9 cellular contexts compared by ENCODE assay signal in the genomic region with DNA sequence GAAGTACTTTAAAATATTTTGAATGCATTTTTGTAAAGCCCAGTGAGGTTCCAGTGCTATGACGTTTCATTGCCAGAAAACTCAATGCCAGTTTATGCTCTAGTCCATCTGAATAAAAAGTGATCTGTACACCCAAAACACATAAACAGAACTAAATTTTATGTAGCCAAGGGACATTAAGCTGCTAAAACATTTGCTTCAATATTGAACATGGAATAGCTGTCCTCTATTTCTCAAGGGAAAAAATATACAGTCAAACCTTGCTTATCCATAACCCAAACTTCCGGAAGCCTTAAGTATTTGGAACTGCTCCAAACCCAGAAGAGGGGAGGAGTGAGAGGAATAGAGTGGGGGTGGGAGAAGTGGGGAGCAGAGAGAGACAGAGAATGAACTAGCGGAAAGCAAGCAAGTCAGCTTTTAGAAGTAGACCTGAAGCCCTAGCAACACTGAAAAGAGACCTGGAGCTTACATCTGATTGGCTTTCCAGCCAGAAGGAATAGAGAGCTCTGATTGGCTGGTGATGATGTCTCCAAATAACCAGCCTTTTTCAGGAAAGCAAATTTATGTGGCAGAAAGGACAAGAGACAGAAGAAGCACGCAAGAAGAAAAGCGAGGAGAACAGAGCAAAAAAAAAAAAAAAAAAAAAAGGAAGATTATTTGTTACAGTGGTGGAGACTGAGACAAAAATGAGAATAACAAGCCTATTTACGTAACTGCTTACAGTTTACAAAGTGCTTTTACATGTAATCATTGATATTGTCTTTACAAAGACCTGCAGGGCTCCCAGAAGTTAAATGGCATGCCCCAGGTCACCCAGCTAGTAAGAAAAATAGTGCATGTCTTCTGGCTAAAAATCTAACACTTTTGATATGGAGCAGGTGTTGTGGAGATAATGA.
DNase-seq lines count a peak whose midpoint lies in the region; FAIRE-seq and TF ChIP-seq lines count a peak whose summit lies in the region.
"Had no signal": no experiment of that assay in that cellular context is flagged by ENCODE, and none has a peak within 500 bp of the region (broad histone marks: within the 10 kb centered on the region; RNA-seq: fewer than 3 reads in every experiment).

No MANE protein-coding gene starts in this region.

- dilution Hi-C loops in keratinocyte (cut with MboI; ENCODE audit: extremely low pct_ligation_motif_present, low sequenced_read_pairs): no loop called here

- TF ChIP-seq EP300 in suprapubic skin (IDR thresholded peaks at IDR 0.05): no peak

- H3K4me1 ChIP-seq in keratinocyte (ENCODE audit: control insufficient read depth, extremely low read depth, insufficient read depth, low read length): peaks cover 22% of the 10 kb centered on the region
- peaks cover 0 to 28% (median 26%) of the 10 kb centered on the region in 5 donors for H3K4me1 ChIP-seq in subcutaneous abdominal adipose tissue (ENCODE audit: control insufficient read depth in 5 of 5, insufficient read depth in 5 of 5, low read length in 5 of 5)
- H3K4me1 ChIP-seq in suprapubic skin: peaks cover 30% of the 10 kb centered on the region
- H3K4me1 ChIP-seq: SJSA1 had no signal

- FAIRE-seq in H54 (lab: Jason Lieb, UNC) (no peak), keratinocyte (lab: Jason Lieb, UNC) (peak; percentile 5)

- TF ChIP-seq CTCF in cardiac fibroblast (IDR thresholded peaks at IDR 0.05; ENCODE audit: low read depth, low read length) (no peak), keratinocyte (optimal IDR thresholded peaks at IDR 0.05 in 1 of 3, IDR thresholded peaks at IDR 0.05 in 1 of 3, conservative IDR thresholded peaks at IDR 0.05 in 1 of 3; ENCODE audit: extremely low read depth in 1 of 3, insufficient read depth in 2 of 3, low read length in 3 of 3) (no peak), suprapubic skin (IDR thresholded peaks at IDR 0.05) (no peak)

- H3K36me3 ChIP-seq in keratinocyte (ENCODE audit: control insufficient read depth in 2 of 2, extremely low read depth in 1 of 2, insufficient read depth in 2 of 2, low read length in 2 of 2) (no peaks in the 10 kb centered on the region), subcutaneous abdominal adipose tissue (ENCODE audit: control insufficient read depth in 5 of 5, insufficient read depth in 5 of 5, low read length in 5 of 5) (no peaks in the 10 kb centered on the region), suprapubic skin (no peaks in the 10 kb centered on the region)
- H3K36me3 ChIP-seq: SJSA1 had no signal

- H3K27ac ChIP-seq in keratinocyte (ENCODE audit: control insufficient read depth, insufficient read depth, low read length) (no peak overlapping the region), subcutaneous abdominal adipose tissue (ENCODE audit: low read depth, low read length) (peak overlapping the region; percentile 74), suprapubic skin (no peak overlapping the region)
- H3K27ac ChIP-seq: SJSA1 had no signal

- no peaks in the 10 kb centered on the region for H3K27me3 ChIP-seq in keratinocyte (ENCODE audit: control insufficient read depth, extremely low read depth, insufficient read depth, low read length)
- no peaks in the 10 kb centered on the region for H3K27me3 ChIP-seq in subcutaneous abdominal adipose tissue (ENCODE audit: control insufficient read depth in 5 of 5, insufficient read depth in 4 of 5, low read length in 5 of 5)
- no peaks in the 10 kb centered on the region for H3K27me3 ChIP-seq in suprapubic skin
- H3K27me3 ChIP-seq: SJSA1 had no signal

- no peak for TF ChIP-seq POLR2A in H54 (IDR thresholded peaks at IDR 0.05; ENCODE audit: low read depth, low read length)
- TF ChIP-seq POLR2A in suprapubic skin (IDR thresholded peaks at IDR 0.05): no peak

- peak; percentile 29 for DNase-seq in ELR (ENCODE audit: low read depth)
- peak; percentile 25 for DNase-seq in H54 (ENCODE audit: insufficient read length, low spot score)
- peak; percentile 8 for DNase-seq in NCI-H2227 treated with DMSO at 0.1 percent for 48 hours (lab: John Stamatoyannopoulos, UW)
- peak; percentile 83 to 89 for DNase-seq in cardiac fibroblast (ENCODE audit: low read depth in 2 of 2)
- no peak for DNase-seq in keratinocyte (ENCODE audit: low read depth, low spot score)
- no peak for DNase-seq in suprapubic skin (ENCODE audit: low spot score in 2 of 2)
- DNase-seq in HuH-7 (ENCODE audit: low spot score): no peak

- H2AFZ ChIP-seq in keratinocyte (ENCODE audit: control insufficient read depth, low read length): no peak overlapping the region

- H3K4me2 ChIP-seq in keratinocyte (ENCODE audit: control insufficient read depth, extremely low read depth, insufficient read depth, low read depth, low read length): no peak overlapping the region

- H3K79me2 ChIP-seq in keratinocyte (ENCODE audit: control insufficient read depth, insufficient read depth, low read length): no peaks in the 10 kb centered on the region

- 39% methylated on average over 6 of the region's 6 CpGs for WGBS in suprapubic skin

- no peaks in the 10 kb centered on the region for H3K9me1 ChIP-seq in keratinocyte (ENCODE audit: control insufficient read depth, extremely low read depth, insufficient read depth, low read length)

- no peaks in the 10 kb centered on the region for H3K9me3 ChIP-seq in keratinocyte (ENCODE audit: control insufficient read depth, low read depth, low read length)
- H3K9me3 ChIP-seq in subcutaneous abdominal adipose tissue (ENCODE audit: control insufficient read depth in 5 of 5, low read length in 5 of 5): no peaks in the 10 kb centered on the region
- no peaks in the 10 kb centered on the region for H3K9me3 ChIP-seq in suprapubic skin
- H3K9me3 ChIP-seq: SJSA1 had no signal

- H4K20me1 ChIP-seq in keratinocyte (ENCODE audit: control insufficient read depth, extremely low read depth, insufficient read depth, low read length): no peaks in the 10 kb centered on the region

- H3K9ac ChIP-seq in keratinocyte (ENCODE audit: control insufficient read depth, extremely low read depth, insufficient read depth, low read length) (no peak overlapping the region), subcutaneous abdominal adipose tissue (ENCODE audit: low read length in 5 of 5) (peak overlapping the region in 2 of 5 donors; percentile 17 to 44)

- H3K4me3 ChIP-seq in cardiac fibroblast (replicated peaks in 1 of 2; ENCODE audit: low read depth in 2 of 2, low read length in 2 of 2) (no peak overlapping the region), keratinocyte (ENCODE audit: control insufficient read depth in 2 of 3, extremely low read depth in 1 of 3, insufficient read depth in 2 of 3, low read depth in 1 of 3, low read length in 3 of 3) (no peak overlapping the region), subcutaneous abdominal adipose tissue (ENCODE audit: low read depth in 1 of 5, low read length in 5 of 5) (peak overlapping the region in 4 of 5 donors; percentile 25 to 60 (median 46)), suprapubic skin (no peak overlapping the region)
- H3K4me3 ChIP-seq: SJSA1 had no signal

Comparison
In these comparisons a context has a peak if more than half of its experiments do, and no peak if none do; other contexts are left out.
1. DNase-seq: peak in ELR (single experiment), H54 (single experiment), NCI-H2227 treated with DMSO at 0.1 percent for 48 hours (single experiment) and cardiac fibroblast (2 of 2); none in keratinocyte (single experiment), suprapubic skin (0 of 2) and HuH-7 (single experiment).
2. H3K4me3 ChIP-seq: peak in subcutaneous abdominal adipose tissue (4 of 5); none in cardiac fibroblast (0 of 2), keratinocyte (0 of 3) and suprapubic skin (single experiment).